Comparison of ENCODE assay signal across 21 cellular contexts in the genomic region with DNA sequence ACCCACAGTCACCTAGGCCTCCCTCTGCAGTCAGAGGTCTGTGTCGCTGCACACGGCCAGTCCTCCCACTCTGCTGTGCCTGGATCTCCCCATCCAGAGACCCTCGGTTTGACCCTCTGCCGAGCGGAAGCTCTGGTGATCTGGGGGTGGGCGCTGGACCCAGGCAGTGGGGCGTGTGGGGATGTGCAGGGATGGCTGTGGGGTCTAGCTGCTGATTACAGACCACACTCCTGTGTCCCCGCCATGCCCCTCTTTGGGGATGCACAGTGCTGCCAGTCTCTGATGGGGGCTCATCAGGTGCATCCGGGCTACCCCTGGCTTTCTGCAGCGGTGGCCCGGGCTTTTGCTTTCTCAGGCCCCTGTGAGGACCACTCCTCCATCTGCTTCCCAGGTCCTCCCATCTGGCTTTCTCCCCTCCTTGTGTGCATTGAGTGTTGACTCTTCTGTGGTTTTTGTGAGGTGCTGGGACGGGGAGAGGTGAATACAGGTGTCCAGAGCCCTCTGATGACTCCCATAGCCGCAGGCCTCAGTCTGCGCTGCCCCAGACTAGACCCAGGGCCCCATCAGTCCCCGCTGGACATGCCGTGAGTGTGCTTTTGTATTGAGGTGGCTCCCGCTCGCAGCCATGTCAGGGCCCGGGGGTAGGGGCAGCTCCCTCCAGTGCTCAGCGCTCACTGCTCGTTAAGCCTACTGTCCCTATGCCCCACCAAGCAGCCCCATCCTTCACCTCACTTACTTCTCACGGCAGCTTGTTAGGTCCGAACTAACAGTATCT.
"Had no signal": no experiment of that assay in that cellular context is flagged by ENCODE, and none has a peak within 500 bp of the region (broad histone marks: within the 10 kb centered on the region; RNA-seq: fewer than 3 reads in every experiment).

No MANE protein-coding gene starts in this region.

- H3K4me3 Mint-ChIP-seq: activated naive CD4-positive, alpha-beta T cell treated with anti-CD3 and anti-CD28 coated beads, Interleukin-2, amount 50 U/mL, for 24 hours; naive thymus-derived CD8-positive, alpha-beta T cell; stimulated activated memory B cell treated with anti-CD40 and anti-IgM and Interleukin-4, amounts not matched to agents 10 μg/mL and 1 μg/mL and 100 μg/mL, for 72 hours had no signal

- H2AFZ ChIP-seq: parathyroid adenoma had no signal

- ATAC-seq: activated CD4-positive, CD25-positive, alpha-beta regulatory T cell treated with anti-CD3 and anti-CD28 coated beads, Interleukin-2, amount 50 U/mL, for 24 hours; left cardiac atrium; naive thymus-derived CD8-positive, alpha-beta T cell; SK-N-SH treated with all-trans-retinoic acid at 6 μM for 48 hours; stimulated activated memory B cell treated with anti-CD40 and anti-IgM and Interleukin-4, amounts not matched to agents 10 μg/mL and 1 μg/mL and 100 μg/mL, for 72 hours had no signal

- H3K27ac ChIP-seq: neutrophil, parathyroid adenoma, spleen, tibial artery, vagina had no signal

- DNase-seq: activated CD4-positive, alpha-beta T cell treated with anti-CD3 and anti-CD28 coated beads, Interleukin-2, amount 50 U/mL, for 4 hours; activated T-cell treated with anti-CD3 and anti-CD28 coated beads for 4 hours; dermis blood vessel endothelial cell; effector memory CD4-positive, alpha-beta T cell; left cardiac atrium; mesenchymal stem cell; naive thymus-derived CD8-positive, alpha-beta T cell; spleen; stimulated activated CD4-positive, alpha-beta T cell treated with anti-CD3 and anti-CD28 coated beads, Interleukin-4, amount 100 ng/mL, for 4 hours; substantia nigra; T-helper 1 cell; T-helper 9 cell had no signal

- H3K27ac Mint-ChIP-seq: activated naive CD4-positive, alpha-beta T cell treated with anti-CD3 and anti-CD28 coated beads, Interleukin-2, amount 50 U/mL, for 24 hours; activated T-helper 2 cell treated with anti-CD3 and anti-CD28 coated beads, Interferon-gamma antibody, Interleukin-2, Interleukin-4, amounts not matched to agents 10 μg/mL and 5 μg/mL and 100 μg/mL, durations not matched to agents 14 hours and 24 hours and 36 hours; stimulated activated memory B cell treated with anti-CD40 and anti-IgM and Interleukin-4, amounts not matched to agents 10 μg/mL and 1 μg/mL and 100 μg/mL, for 72 hours had no signal

- H3K9me3 Mint-ChIP-seq: activated naive CD4-positive, alpha-beta T cell treated with anti-CD3 and anti-CD28 coated beads, Interleukin-2, amount 50 U/mL, for 24 hours; activated T-helper 2 cell treated with anti-CD3 and anti-CD28 coated beads, Interferon-gamma antibody, Interleukin-2, Interleukin-4, amounts not matched to agents 10 μg/mL and 5 μg/mL and 100 μg/mL, durations not matched to agents 14 hours and 24 hours and 36 hours; naive thymus-derived CD8-positive, alpha-beta T cell had no signal

- H3K79me2 ChIP-seq: parathyroid adenoma had no signal

- H3K9me3 ChIP-seq: neutrophil, spleen, tibial artery, vagina had no signal

- H3K4me1 ChIP-seq: parathyroid adenoma, tibial artery, vagina had no signal

- H3K4me3 ChIP-seq: spleen, tibial artery, vagina had no signal

- H3K36me3 ChIP-seq: vagina had no signal

- H3K9ac ChIP-seq: parathyroid adenoma had no signal

- H3K27me3 ChIP-seq: neutrophil, spleen, tibial artery, vagina had no signal

- H3K27me3 Mint-ChIP-seq: activated naive CD4-positive, alpha-beta T cell treated with anti-CD3 and anti-CD28 coated beads, Interleukin-2, amount 50 U/mL, for 24 hours; naive thymus-derived CD8-positive, alpha-beta T cell; stimulated activated memory B cell treated with anti-CD40 and anti-IgM and Interleukin-4, amounts not matched to agents 10 μg/mL and 1 μg/mL and 100 μg/mL, for 72 hours had no signal
